Comparison of ENCODE assay signal across 12 cellular contexts in genomic region chr9:85420750-85421149, GRCh38.
DNase-seq lines count a peak whose midpoint lies in the region; ATAC-seq, FAIRE-seq and TF ChIP-seq lines count a peak whose summit lies in the region.
"Had no signal": no experiment of that assay in that cellular context is flagged by ENCODE, and none has a peak within 500 bp of the region (broad histone marks: within the 10 kb centered on the region; RNA-seq: fewer than 3 reads in every experiment).

No MANE protein-coding gene starts in this region.

- TF ChIP-seq CTCF in H1 (IDR thresholded peaks at IDR 0.05; ENCODE audit: control extremely low read depth in 1 of 3, insufficient read depth in 1 of 3, low read depth in 1 of 3, low read length in 3 of 3) (no peak), neural crest cell (conservative IDR thresholded peaks at IDR 0.05) (no peak)

- no peak overlapping the region for H4K8ac ChIP-seq in H1 (ENCODE audit: extremely low read depth, insufficient read depth, low read length)

- peak overlapping the region; percentile 70 for H3K27ac Mint-ChIP-seq in neural crest cell (ENCODE audit: unreplicated experiment)
- H3K27ac Mint-ChIP-seq: T-cell had no signal

- no peak for TF ChIP-seq EP300 in H1 (IDR thresholded peaks at IDR 0.05; ENCODE audit: borderline replicate concordance in 1 of 2, low read depth in 2 of 2, low read length in 2 of 2)

- H3K56ac ChIP-seq in H1 (replicated peaks; ENCODE audit: insufficient read length, low read depth, low read length), result no peak overlapping the region

- no peaks in the 10 kb centered on the region for H4K20me1 ChIP-seq in H1 (replicated peaks in 1 of 2; ENCODE audit: control insufficient read depth in 1 of 2, insufficient read depth in 2 of 2, low read length in 2 of 2)

- no peak for TF ChIP-seq POLR2A in H1 (IDR thresholded peaks at IDR 0.05; ENCODE audit: control extremely low read depth in 1 of 2, low read depth in 2 of 2, low read length in 2 of 2)

- no peak overlapping the region for H2AFZ ChIP-seq in H1 (ENCODE audit: low read length)

- no peak overlapping the region for H3K4me3 ChIP-seq in HUES48 (ENCODE audit: low read depth, low read length)
- no peak overlapping the region for H3K4me3 ChIP-seq in H1 (ENCODE audit: extremely low read depth in 1 of 4, insufficient read depth in 2 of 4, low read depth in 3 of 4, low read length in 4 of 4)
- no peak overlapping the region for H3K4me3 ChIP-seq in small intestine (ENCODE audit: low read depth in 1 of 2, low read length in 2 of 2)

- no peaks in the 10 kb centered on the region for H3K23me2 ChIP-seq in H1 (ENCODE audit: low read depth, low read length)

- no peak overlapping the region for H3K23ac ChIP-seq in H1 (ENCODE audit: insufficient read length)

- no peaks in the 10 kb centered on the region for H3K27me3 Mint-ChIP-seq in neural crest cell (ENCODE audit: low read depth)

- no peak overlapping the region for H2BK15ac ChIP-seq in H1 (ENCODE audit: low read length)

- ATAC-seq in GM18867 (IDR thresholded peaks at IDR 0.05; ENCODE audit: unreplicated experiment), result peak; percentile 49
- no peak for ATAC-seq in HG03378 (IDR thresholded peaks at IDR 0.05; ENCODE audit: unreplicated experiment)
- no peak for ATAC-seq in HG02970 (IDR thresholded peaks at IDR 0.05; ENCODE audit: low FRiP score, unreplicated experiment)
- ATAC-seq: HepG2, T-cell had no signal

- no peaks in the 10 kb centered on the region for H3K36me3 Mint-ChIP-seq in neural crest cell (ENCODE audit: low read depth)
- H3K36me3 Mint-ChIP-seq: T-cell had no signal

- no peak overlapping the region for H3K18ac ChIP-seq in H1 (ENCODE audit: extremely low read depth, low read length)

- no peak overlapping the region for H2AK5ac ChIP-seq in H1 (ENCODE audit: low read depth, low read length)

- no peak overlapping the region for H3K14ac ChIP-seq in H1 (ENCODE audit: insufficient read length)

- 47% methylated on average over 4 of the region's 4 CpGs; no CpG with 5 or more reads in 1 of the 2 experiments for WGBS in H1 (ENCODE audit: extremely low coverage in 1 of 2, insufficient coverage in 1 of 2, insufficient read length in 1 of 2, insufficient replicate concordance in 2 of 2, low coverage in 1 of 2, low lambda C conversion rate in 2 of 2, missing lambda C conversion rate in 1 of 2), 2 experiments
- WGBS in small intestine, 3 donors, result 34 to 60% (median 42%) methylated on average over 4 of the region's 4 CpGs

- H3K4me1 Mint-ChIP-seq in neural crest cell, result peaks cover 21% of the 10 kb centered on the region

- no peaks in the 10 kb centered on the region for H3K36me3 ChIP-seq in HUES48 (ENCODE audit: control insufficient read depth, insufficient read depth, low read length)
- H3K36me3 ChIP-seq in H1 (ENCODE audit: control insufficient read depth in 2 of 4, insufficient read depth in 4 of 4, low read length in 3 of 4), result no peaks in the 10 kb centered on the region
- no peaks in the 10 kb centered on the region for H3K36me3 ChIP-seq in small intestine (ENCODE audit: control insufficient read depth in 2 of 2, insufficient read depth in 2 of 2, low read length in 2 of 2)

- H3K4ac ChIP-seq in H1 (replicated peaks; ENCODE audit: insufficient read length, low read depth, low read length), result no peak overlapping the region

- CTCF ChIA-PET in H1 (lab: Charles Lee; ENCODE audit: partially characterized antibody), result interaction anchor here (0.8 to 1.4 kb wide), 7 partner anchors 10 to 80 kb away, joined by 3 to 5 read pairs (median 3); no protein-coding TSS in a partner anchor

- POLR2A ChIA-PET in H1 (lab: Charles Lee; ENCODE audit: partially characterized antibody), result no interaction called here

- no peaks in the 10 kb centered on the region for H3K4me1 ChIP-seq in HUES48 (ENCODE audit: control insufficient read depth, insufficient read depth, low read length)
- H3K4me1 ChIP-seq in H1 (replicated peaks in 1 of 4; ENCODE audit: control insufficient read depth in 3 of 4, insufficient read depth in 4 of 4, low read length in 3 of 4), result peaks cover 0 to 4% (median under 1%) of the 10 kb centered on the region in 4 experiments; a peak in 2 of 7 replicates
- H3K4me1 ChIP-seq in small intestine (ENCODE audit: control insufficient read depth in 2 of 2, insufficient read depth in 1 of 2, low read depth in 1 of 2, low read length in 1 of 2), result no peaks in the 10 kb centered on the region

- no peak overlapping the region for H2BK120ac ChIP-seq in H1 (replicated peaks; ENCODE audit: low read depth, low read length)

- no peak overlapping the region; a peak in 1 of 4 replicates for H3K4me2 ChIP-seq in H1 (ENCODE audit: insufficient read depth in 1 of 2, low read depth in 2 of 2, low read length in 2 of 2)

- DNase-seq in H1 (ENCODE audit: low read depth in 1 of 2, low spot score in 2 of 2) (no peak), neural crest cell (ENCODE audit: low read depth, low spot score) (peak; percentile 4), small intestine (no peak), T1000 (lab: John Stamatoyannopoulos, UW) (no peak)
- DNase-seq: activated CD8-positive, alpha-beta memory T cell treated with anti-CD3 and anti-CD28 coated beads for 24 hours; NCI-H1694 treated with DMSO at 0.1 percent for 48 hours; T-cell had no signal

- H3K79me2 ChIP-seq in H1 (ENCODE audit: control insufficient read depth in 1 of 2, insufficient read depth in 2 of 2, low read length in 2 of 2), result no peaks in the 10 kb centered on the region

- peak overlapping the region; percentile 14 for H3K27ac ChIP-seq in HUES48 (ENCODE audit: low read depth, low read length)
- H3K27ac ChIP-seq in H1 (ENCODE audit: low read depth, low read length), result no peak overlapping the region
- H3K27ac ChIP-seq in small intestine (ENCODE audit: low read depth in 1 of 2, low read length in 1 of 2), result no peak overlapping the region

- H2BK5ac ChIP-seq in H1 (ENCODE audit: low read depth, low read length), result no peak overlapping the region

- H3K9me3 ChIP-seq in HUES48 (ENCODE audit: control insufficient read depth, insufficient read depth, low read length) (0 out of 2 replicates have a peak, but pooled peaks cover 3% of the 10 kb centered on the region), H1 (ENCODE audit: insufficient read depth in 2 of 2, low read depth in 1 of 2, low read length in 1 of 2) (no peaks in the 10 kb centered on the region; a peak in 2 of 4 replicates), small intestine (ENCODE audit: control insufficient read depth, low read depth) (no peaks in the 10 kb centered on the region)

- no peak overlapping the region for H4K91ac ChIP-seq in H1 (replicated peaks; ENCODE audit: insufficient read length, low read length)

- no peak overlapping the region for H2BK12ac ChIP-seq in H1 (ENCODE audit: low read depth, low read length)

- no peak overlapping the region for H4K5ac ChIP-seq in H1 (ENCODE audit: insufficient read length, low read depth, low read length)

- H3K27me3 ChIP-seq in HUES48 (ENCODE audit: control insufficient read depth, insufficient read depth, low read length) (no peaks in the 10 kb centered on the region), H1 (replicated peaks in 1 of 4; ENCODE audit: control insufficient read depth in 3 of 4, extremely low read depth in 1 of 4, insufficient read depth in 3 of 4, low read length in 3 of 4) (no peaks in the 10 kb centered on the region; a peak in 1 of 7 replicates), small intestine (ENCODE audit: control insufficient read depth in 2 of 2, insufficient read depth in 2 of 2, low read length in 2 of 2) (no peaks in the 10 kb centered on the region)

- H3K79me1 ChIP-seq in H1 (ENCODE audit: low read depth, low read length), result no peaks in the 10 kb centered on the region

- H2BK20ac ChIP-seq in H1 (ENCODE audit: low read length), result no peak overlapping the region

- H3K9me3 Mint-ChIP-seq in neural crest cell, result peaks cover 5% of the 10 kb centered on the region

- H3K9ac ChIP-seq in HUES48 (ENCODE audit: low read depth, low read length) (no peak overlapping the region), H1 (replicated peaks in 1 of 4; ENCODE audit: extremely low read depth in 1 of 4, low read depth in 3 of 4, low read length in 3 of 4) (no peak overlapping the region)

- no peak overlapping the region for H3K4me3 Mint-ChIP-seq in neural crest cell
- H3K4me3 Mint-ChIP-seq: T-cell had no signal

- no peak for TF ChIP-seq RAD21 in H1 (IDR thresholded peaks at IDR 0.05 in 1 of 2, conservative IDR thresholded peaks at IDR 0.05 in 1 of 2; ENCODE audit: low read depth in 2 of 2, low read length in 2 of 2)

- FAIRE-seq in H1 (lab: Jason Lieb, UNC) (peak; percentile 58), small intestine (lab: Jason Lieb, UNC) (no peak)
- FAIRE-seq: HepG2 had no signal

TF ChIP-seq in H1, 55 proteins besides CTCF, POLR2A, EP300 and RAD21:
- TF ChIP-seq MAX (IDR thresholded peaks at IDR 0.05) (0 out of 2 replicates have a peak, but pooled peaks have one; percentile 9), NRF1 (IDR thresholded peaks at IDR 0.05; ENCODE audit: low read depth, low read length) (no peak), TEAD4 (IDR thresholded peaks at IDR 0.05; ENCODE audit: low read depth, low read length) (peak; percentile 90)
